In genomic region chr7:138208010-138208634, GRCh38 we compare ENCODE assay signal across 1 cellular context.
TF ChIP-seq lines count a peak whose summit lies in the region.

No MANE protein-coding gene starts in this region.

TF ChIP-seq in SK-N-SH treated with all-trans-retinoic acid at 6 μM for 48 hours, 23 proteins besides CTCF, POLR2A, EP300 and RAD21 (continued from another document):
- TF ChIP-seq PATZ1 (CRISPR knock-in tag; IDR thresholded peaks at IDR 0.05; ENCODE audit: borderline replicate concordance) (no peak), TCF4 (CRISPR knock-in tag; IDR thresholded peaks at IDR 0.05; ENCODE audit: borderline replicate concordance) (no peak)
TF ChIP-seq in SK-N-SH treated with all-trans-retinoic acid at 6 μM for 48 hours: peak in this region for 9.
